In the genomic region with DNA sequence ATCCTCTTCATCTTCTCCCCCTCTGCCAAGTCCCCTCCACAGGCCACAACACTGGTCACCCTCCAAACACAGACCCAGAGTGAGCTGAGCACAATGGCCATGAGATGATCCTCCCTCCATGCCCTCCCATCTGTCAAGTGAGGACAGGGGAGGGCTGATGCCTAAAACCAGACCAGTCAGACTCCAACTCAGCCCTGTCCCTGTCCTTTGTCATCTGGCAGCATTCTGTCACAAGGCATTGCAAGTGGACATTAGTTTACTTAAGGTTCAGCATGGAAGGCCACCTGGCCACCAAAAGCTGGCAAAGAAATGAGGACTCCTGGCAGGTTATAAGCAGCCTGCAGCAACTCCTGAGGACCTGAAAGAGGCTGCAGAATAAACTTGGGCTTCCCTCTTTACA, we compare ENCODE assay signal across 1 cellular context.
TF ChIP-seq lines count a peak whose summit lies in the region.

No MANE protein-coding gene starts in this region.

TF ChIP-seq in GM23338, 12 proteins besides CTCF, POLR2A, EP300 and RAD21 (continued from another document):
- TF ChIP-seq, protein P1, sequence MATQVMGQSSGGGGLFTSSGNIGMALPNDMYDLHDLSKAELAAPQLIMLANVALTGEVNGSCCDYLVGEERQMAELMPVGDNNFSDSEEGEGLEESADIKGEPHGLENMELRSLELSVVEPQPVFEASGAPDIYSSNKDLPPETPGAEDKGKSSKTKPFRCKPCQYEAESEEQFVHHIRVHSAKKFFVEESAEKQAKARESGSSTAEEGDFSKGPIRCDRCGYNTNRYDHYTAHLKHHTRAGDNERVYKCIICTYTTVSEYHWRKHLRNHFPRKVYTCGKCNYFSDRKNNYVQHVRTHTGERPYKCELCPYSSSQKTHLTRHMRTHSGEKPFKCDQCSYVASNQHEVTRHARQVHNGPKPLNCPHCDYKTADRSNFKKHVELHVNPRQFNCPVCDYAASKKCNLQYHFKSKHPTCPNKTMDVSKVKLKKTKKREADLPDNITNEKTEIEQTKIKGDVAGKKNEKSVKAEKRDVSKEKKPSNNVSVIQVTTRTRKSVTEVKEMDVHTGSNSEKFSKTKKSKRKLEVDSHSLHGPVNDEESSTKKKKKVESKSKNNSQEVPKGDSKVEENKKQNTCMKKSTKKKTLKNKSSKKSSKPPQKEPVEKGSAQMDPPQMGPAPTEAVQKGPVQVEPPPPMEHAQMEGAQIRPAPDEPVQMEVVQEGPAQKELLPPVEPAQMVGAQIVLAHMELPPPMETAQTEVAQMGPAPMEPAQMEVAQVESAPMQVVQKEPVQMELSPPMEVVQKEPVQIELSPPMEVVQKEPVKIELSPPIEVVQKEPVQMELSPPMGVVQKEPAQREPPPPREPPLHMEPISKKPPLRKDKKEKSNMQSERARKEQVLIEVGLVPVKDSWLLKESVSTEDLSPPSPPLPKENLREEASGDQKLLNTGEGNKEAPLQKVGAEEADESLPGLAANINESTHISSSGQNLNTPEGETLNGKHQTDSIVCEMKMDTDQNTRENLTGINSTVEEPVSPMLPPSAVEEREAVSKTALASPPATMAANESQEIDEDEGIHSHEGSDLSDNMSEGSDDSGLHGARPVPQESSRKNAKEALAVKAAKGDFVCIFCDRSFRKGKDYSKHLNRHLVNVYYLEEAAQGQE (IDR thresholded peaks at IDR 0.05; ENCODE audit: unreplicated experiment): no peak
- no peak for TF ChIP-seq NANOG (IDR thresholded peaks at IDR 0.05; ENCODE audit: borderline replicate concordance)
